Comparison of ENCODE assay signal across 18 cellular contexts in the genomic region with DNA sequence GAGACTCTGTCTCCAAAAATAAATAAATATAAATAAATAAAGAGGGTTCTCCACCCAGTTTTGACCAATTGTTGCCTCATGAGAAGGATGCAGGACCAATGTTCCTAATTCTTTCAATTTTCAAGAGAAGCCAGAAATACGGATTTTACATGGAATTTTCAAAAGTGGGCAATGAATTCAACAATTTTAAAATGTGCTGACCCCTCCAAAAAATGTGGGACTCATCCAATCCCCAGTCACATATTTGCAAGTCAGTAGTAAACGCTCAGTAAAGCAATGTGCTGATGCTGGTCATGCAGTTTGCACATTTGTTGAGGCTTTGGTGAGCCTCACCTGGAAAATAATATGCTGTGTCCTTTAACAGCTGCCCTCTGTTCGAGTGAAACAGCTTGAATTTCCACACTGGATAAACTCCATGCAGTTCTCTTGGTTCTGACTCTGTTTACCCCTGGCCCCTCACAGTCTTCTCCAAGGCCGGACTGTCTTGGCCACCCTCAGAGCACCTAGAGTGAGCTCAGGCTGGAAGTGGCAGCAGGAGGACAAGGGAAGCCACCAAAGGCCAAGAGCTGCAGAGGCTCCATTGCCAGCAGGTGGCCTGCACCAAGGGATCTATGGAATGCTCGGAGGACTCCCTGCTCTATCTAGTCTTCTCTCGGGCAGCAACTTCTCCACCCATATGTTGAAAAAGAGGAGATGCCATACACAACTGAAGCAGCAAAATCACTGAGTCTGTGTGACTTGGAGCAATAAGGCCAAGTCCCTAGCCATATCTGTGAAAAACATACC.
"Had no signal": no experiment of that assay in that cellular context is flagged by ENCODE, and none has a peak within 500 bp of the region (broad histone marks: within the 10 kb centered on the region; RNA-seq: fewer than 3 reads in every experiment).

No MANE protein-coding gene starts in this region.

- H3K27me3 ChIP-seq: gastrocnemius medialis, thyroid gland had no signal

- ATAC-seq: gastrocnemius medialis, WTC11 had no signal

- H3K36me3 Mint-ChIP-seq: WTC11 had no signal

- H3K9me3 ChIP-seq: gastrocnemius medialis, thyroid gland had no signal

- FAIRE-seq: colon had no signal

- H3K4me1 ChIP-seq: gastrocnemius medialis, left ventricle myocardium inferior had no signal

- H3K27ac Mint-ChIP-seq: activated CD4-positive, alpha-beta memory T cell treated with anti-CD3 and anti-CD28 coated beads for 36 hours; activated naive CD8-positive, alpha-beta T cell treated with anti-CD3 and anti-CD28 coated beads, Interleukin-2, amount 10 ng/mL, durations not matched to agents 7 days and 5 days; activated T-helper 1 cell treated with anti-CD3 and anti-CD28 coated beads, Interleukin-12 subunit alpha, Interleukin-12 subunit beta, Interleukin-2, Interleukin-4 antibody, amounts not matched to agents 30 ng/mL and 10 ng/mL and 1 ng/mL, durations not matched to agents 14 hours and 24 hours and 36 hours; progenitor cell of endocrine pancreas; WTC11 had no signal

- H3K4me3 Mint-ChIP-seq: activated CD4-positive, alpha-beta memory T cell treated with anti-CD3 and anti-CD28 coated beads for 36 hours; activated naive CD8-positive, alpha-beta T cell treated with anti-CD3 and anti-CD28 coated beads, Interleukin-2, amount 10 ng/mL, durations not matched to agents 7 days and 5 days; activated T-helper 1 cell treated with anti-CD3 and anti-CD28 coated beads, Interleukin-12 subunit alpha, Interleukin-12 subunit beta, Interleukin-2, Interleukin-4 antibody, amounts not matched to agents 30 ng/mL and 10 ng/mL and 1 ng/mL, durations not matched to agents 14 hours and 24 hours and 36 hours; WTC11 had no signal

- DNase-seq: activated CD4-positive, alpha-beta memory T cell treated with anti-CD3 and anti-CD28 coated beads for 36 hours; activated CD4-positive, alpha-beta T cell treated with anti-CD3 and anti-CD28 coated beads for 4 hours; activated naive CD8-positive, alpha-beta T cell treated with anti-CD3 and anti-CD28 coated beads, Interleukin-2, amount 10 ng/mL, durations not matched to agents 7 days and 5 days; activated T-cell treated with anti-CD3 and anti-CD28 coated beads for 4 hours; amygdala; caudate nucleus; dorsolateral prefrontal cortex; gastrocnemius medialis; head of caudate nucleus; left ventricle myocardium inferior; stimulated activated CD4-positive, alpha-beta T cell treated with anti-CD3 and anti-CD28 coated beads, Interleukin-2, amount 100 ng/mL, for 24 hours; stimulated activated naive CD4-positive, alpha-beta T cell treated with Interleukin-2 at 50 U/mL for 16 hours; T-helper 2 cell had no signal

- H3K27ac ChIP-seq: dorsolateral prefrontal cortex, gastrocnemius medialis, left ventricle myocardium inferior, thyroid gland had no signal

- H3K36me3 ChIP-seq: gastrocnemius medialis, left ventricle myocardium inferior, thyroid gland had no signal

- H3K4me3 ChIP-seq: dorsolateral prefrontal cortex, gastrocnemius medialis, left ventricle myocardium inferior, thyroid gland had no signal
